Comparison of ENCODE assay signal across 36 cellular contexts in the genomic region with DNA sequence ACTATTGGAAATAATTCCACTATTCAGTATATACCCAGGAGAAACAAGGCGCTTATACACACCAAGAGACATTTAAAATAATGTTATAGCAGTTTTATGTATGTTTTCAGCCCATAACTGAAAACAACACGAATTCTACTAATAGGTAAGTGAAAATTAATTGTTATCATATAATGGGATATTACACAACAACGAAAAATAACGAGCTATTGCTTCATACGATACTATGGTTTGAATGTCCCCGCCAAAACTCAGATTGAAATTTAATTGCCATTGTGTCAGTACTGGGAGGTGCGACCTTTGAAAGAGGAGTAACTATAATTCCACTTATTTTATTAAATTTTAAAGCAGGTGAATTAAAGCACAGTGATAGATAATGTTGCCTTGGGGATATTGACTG. TPM values are rescaled to one million over a fixed set of nuclear protein-coding genes. Genes with fewer than 3 reads are reported as not detected.
"Had no signal": no experiment of that assay in that cellular context is flagged by ENCODE, and none has a peak within 500 bp of the region (broad histone marks: within the 10 kb centered on the region; RNA-seq: fewer than 3 reads in every experiment).

No MANE protein-coding gene starts in this region.

- H3K27ac ChIP-seq: VCaP had no signal

- ATAC-seq: activated CD8-positive, alpha-beta T cell treated with anti-CD3 and anti-CD28 coated beads for 36 hours; activated naive CD8-positive, alpha-beta T cell treated with anti-CD3 and anti-CD28 coated beads, Interleukin-2, amount 50 U/mL, for 24 hours had no signal

- H3K36me3 ChIP-seq: ascending aorta, cardiac muscle cell had no signal

- H3K9me3 Mint-ChIP-seq: activated B cell treated with CpG ODN at 0.5 μM for 24 hours; activated CD4-positive, alpha-beta memory T cell treated with anti-CD3 and anti-CD28 coated beads for 36 hours; activated CD4-positive, alpha-beta T cell treated with anti-CD3 and anti-CD28 coated beads, Interleukin-2, amount 10 ng/mL, durations not matched to agents 24 days and 14 days; activated CD8-positive, alpha-beta T cell treated with anti-CD3 and anti-CD28 coated beads for 36 hours; activated naive CD4-positive, alpha-beta T cell treated with anti-CD3 and anti-CD28 coated beads, Interleukin-2, amount 10 ng/mL, durations not matched to agents 7 days and 5 days; activated naive CD4-positive, alpha-beta T cell treated with anti-CD3 and anti-CD28 coated beads, Interleukin-2, amount 50 U/mL, for 24 hours; activated naive CD8-positive, alpha-beta T cell treated with anti-CD3 and anti-CD28 coated beads, Interleukin-2, amount 10 ng/mL, durations not matched to agents 7 days and 5 days; activated naive CD8-positive, alpha-beta T cell treated with anti-CD3 and anti-CD28 coated beads, Interleukin-2, amount 50 U/mL, for 24 hours; activated T-helper 2 cell treated with anti-CD3 and anti-CD28 coated beads, Interferon-gamma antibody, Interleukin-2, Interleukin-4, amounts not matched to agents 10 μg/mL and 5 μg/mL and 100 μg/mL, durations not matched to agents 14 hours and 24 hours and 36 hours; central memory CD8-positive, alpha-beta T cell; T-helper 1 cell treated with Interleukin-12 subunit alpha and Interleukin-12 subunit beta and Interleukin-4 antibody, amounts not matched to agents 30 μg/mL and 1 μg/mL, for 36 hours; T-helper 2 cell treated with Interferon-gamma antibody and Interleukin-4, amounts not matched to agents 5 μg/mL and 100 μg/mL, for 36 hours had no signal

- FAIRE-seq: bronchial epithelial cell, TTC549 had no signal

- H3K4me3 Mint-ChIP-seq: activated B cell treated with CpG ODN at 0.5 μM for 24 hours; activated CD4-positive, alpha-beta memory T cell treated with anti-CD3 and anti-CD28 coated beads for 36 hours; activated CD4-positive, alpha-beta T cell treated with anti-CD3 and anti-CD28 coated beads, Interleukin-2, amount 10 ng/mL, durations not matched to agents 24 days and 14 days; activated CD8-positive, alpha-beta T cell treated with anti-CD3 and anti-CD28 coated beads for 36 hours; activated naive CD4-positive, alpha-beta T cell treated with anti-CD3 and anti-CD28 coated beads, Interleukin-2, amount 10 ng/mL, durations not matched to agents 7 days and 5 days; activated naive CD4-positive, alpha-beta T cell treated with anti-CD3 and anti-CD28 coated beads, Interleukin-2, amount 50 U/mL, for 24 hours; activated naive CD8-positive, alpha-beta T cell; activated naive CD8-positive, alpha-beta T cell treated with anti-CD3 and anti-CD28 coated beads, Interleukin-2, amount 10 ng/mL, durations not matched to agents 7 days and 5 days; activated naive CD8-positive, alpha-beta T cell treated with anti-CD3 and anti-CD28 coated beads, Interleukin-2, amount 50 U/mL, for 24 hours; central memory CD8-positive, alpha-beta T cell; T-helper 1 cell treated with Interleukin-12 subunit alpha and Interleukin-12 subunit beta and Interleukin-4 antibody, amounts not matched to agents 30 μg/mL and 1 μg/mL, for 36 hours; T-helper 2 cell treated with Interferon-gamma antibody and Interleukin-4, amounts not matched to agents 5 μg/mL and 100 μg/mL, for 36 hours had no signal

- H3K27me3 ChIP-seq: ascending aorta, cardiac muscle cell had no signal

- DNase-seq: activated B cell treated with CpG ODN at 0.5 μM for 24 hours; activated CD4-positive, alpha-beta memory T cell treated with anti-CD3 and anti-CD28 coated beads for 36 hours; activated CD4-positive, alpha-beta T cell treated with anti-CD3 and anti-CD28 coated beads for 4 hours; activated CD4-positive, alpha-beta T cell treated with anti-CD3 and anti-CD28 coated beads, Interleukin-2, amount 10 ng/mL, durations not matched to agents 24 days and 14 days; activated CD4-positive, alpha-beta T cell treated with anti-CD3 and anti-CD28 coated beads, Interleukin-2, amount 50 U/mL, for 1 hour; activated CD4-positive, alpha-beta T cell treated with anti-CD3 and anti-CD28 coated beads, Interleukin-2, amount 50 U/mL, for 4 hours; activated CD4-positive, CD25-positive, alpha-beta regulatory T cell treated with anti-CD3 and anti-CD28 coated beads, Interleukin-2, amount 50 U/mL, for 72 hours; activated CD8-positive, alpha-beta memory T cell treated with anti-CD3 and anti-CD28 coated beads, Interleukin-2, amount 50 U/mL, for 4 hours; activated CD8-positive, alpha-beta T cell treated with anti-CD3 and anti-CD28 coated beads for 36 hours; activated effector memory CD4-positive, alpha-beta T cell treated with Interleukin-2 at 50 U/mL for 16 hours; activated gamma-delta T cell; activated naive CD4-positive, alpha-beta T cell treated with anti-CD3 and anti-CD28 coated beads, Interleukin-2, amount 10 ng/mL, durations not matched to agents 7 days and 5 days; activated naive CD4-positive, alpha-beta T cell treated with Interleukin-2 at 50 U/mL for 16 hours; activated naive CD8-positive, alpha-beta T cell treated with anti-CD3 and anti-CD28 coated beads, Interleukin-2, amount 10 ng/mL, durations not matched to agents 7 days and 5 days; activated naive CD8-positive, alpha-beta T cell treated with anti-CD3 and anti-CD28 coated beads, Interleukin-2, amount 50 U/mL, for 24 hours; activated T-cell treated with anti-CD3 and anti-CD28 coated beads for 4 hours; activated T-cell treated with anti-CD3 and anti-CD28 coated beads, Interleukin-2, amount 50 U/mL, for 1 hour; activated T-cell treated with anti-CD3 and anti-CD28 coated beads, Interleukin-2, amount 50 U/mL, for 48 hours; amygdala; anterior cingulate cortex; caudate nucleus; T-helper 1 cell; T-helper 2 cell; T-helper 9 cell had no signal

- H3K9me3 ChIP-seq: ascending aorta had no signal

- H3K4me3 ChIP-seq: ascending aorta, cardiac muscle cell had no signal

- H3K27ac Mint-ChIP-seq: activated B cell treated with CpG ODN at 0.5 μM for 24 hours; activated CD4-positive, alpha-beta memory T cell treated with anti-CD3 and anti-CD28 coated beads for 36 hours; activated CD4-positive, alpha-beta T cell treated with anti-CD3 and anti-CD28 coated beads, Interleukin-2, amount 10 ng/mL, durations not matched to agents 24 days and 14 days; activated CD8-positive, alpha-beta T cell treated with anti-CD3 and anti-CD28 coated beads for 36 hours; activated naive CD4-positive, alpha-beta T cell treated with anti-CD3 and anti-CD28 coated beads, Interleukin-2, amount 10 ng/mL, durations not matched to agents 7 days and 5 days; activated naive CD4-positive, alpha-beta T cell treated with anti-CD3 and anti-CD28 coated beads, Interleukin-2, amount 50 U/mL, for 24 hours; activated naive CD8-positive, alpha-beta T cell; activated naive CD8-positive, alpha-beta T cell treated with anti-CD3 and anti-CD28 coated beads, Interleukin-2, amount 10 ng/mL, durations not matched to agents 7 days and 5 days; activated naive CD8-positive, alpha-beta T cell treated with anti-CD3 and anti-CD28 coated beads, Interleukin-2, amount 50 U/mL, for 24 hours; activated T-helper 2 cell treated with anti-CD3 and anti-CD28 coated beads, Interferon-gamma antibody, Interleukin-2, Interleukin-4, amounts not matched to agents 10 μg/mL and 5 μg/mL and 100 μg/mL, durations not matched to agents 14 hours and 24 hours and 36 hours; T-helper 1 cell treated with Interleukin-12 subunit alpha and Interleukin-12 subunit beta and Interleukin-4 antibody, amounts not matched to agents 30 μg/mL and 1 μg/mL, for 36 hours; T-helper 2 cell treated with Interferon-gamma antibody and Interleukin-4, amounts not matched to agents 5 μg/mL and 100 μg/mL, for 36 hours had no signal

- H3K27me3 Mint-ChIP-seq: activated B cell treated with CpG ODN at 0.5 μM for 24 hours; activated CD4-positive, alpha-beta memory T cell treated with anti-CD3 and anti-CD28 coated beads for 36 hours; activated naive CD4-positive, alpha-beta T cell treated with anti-CD3 and anti-CD28 coated beads, Interleukin-2, amount 50 U/mL, for 24 hours; activated naive CD8-positive, alpha-beta T cell; central memory CD8-positive, alpha-beta T cell had no signal

- H3K36me3 Mint-ChIP-seq: brain had no signal

RNA-seq across cellular contexts. Expression of a gene that starts 35.0 kb away (rescaled TPM):
- total RNA-seq: activated naive CD8-positive, alpha-beta T cell treated with anti-CD3 and anti-CD28 coated beads, Interleukin-2, amount 10 ng/mL, durations not matched to agents 7 days and 5 days; ascending aorta; bronchial epithelial cell had no signal
